In the genomic region with DNA sequence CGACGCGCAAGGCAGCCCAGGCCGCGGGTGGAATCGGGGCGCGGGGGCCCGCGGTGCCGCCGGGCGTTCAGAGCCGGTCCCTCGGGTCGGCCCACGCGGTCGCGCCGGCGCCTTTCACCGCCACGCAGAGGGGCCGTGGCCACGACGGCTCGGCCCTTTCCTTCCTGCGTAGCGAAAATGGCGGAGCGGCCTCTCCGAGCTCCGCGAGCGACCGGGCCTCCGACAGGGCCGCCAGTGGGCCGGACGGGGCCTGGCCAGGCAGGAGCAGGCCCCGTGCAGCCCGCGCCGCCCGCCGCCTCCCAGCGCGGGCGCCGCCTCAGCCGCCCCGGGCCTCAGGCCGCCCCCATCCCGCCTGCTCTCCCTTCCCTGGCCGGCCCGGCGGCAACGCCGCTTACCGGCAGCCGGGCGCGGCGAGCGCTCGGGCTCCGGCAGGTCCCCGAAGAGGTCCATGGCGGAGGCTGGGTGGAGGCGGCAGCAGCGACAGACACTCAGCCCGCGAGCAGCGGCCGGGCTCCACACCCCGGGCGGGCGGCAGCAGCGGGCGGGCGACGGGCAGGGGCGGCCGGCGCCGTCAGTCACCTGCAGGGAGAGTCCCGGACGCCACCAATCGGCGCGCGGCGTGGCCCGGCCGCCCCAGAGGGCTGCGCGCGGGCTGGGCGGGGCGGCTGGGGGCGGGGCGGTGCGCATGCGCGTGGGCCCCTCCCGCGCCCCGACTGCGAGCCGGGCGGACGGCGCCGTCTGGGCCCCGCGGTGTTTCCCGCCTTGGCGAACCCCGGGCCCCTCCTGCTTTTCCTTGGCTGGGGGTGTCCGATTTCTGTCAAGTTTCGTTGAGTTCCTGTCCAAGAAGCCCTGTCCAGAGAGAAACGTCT, we compare ENCODE assay signal across 1 cellular context.
TF ChIP-seq lines count a peak whose summit lies in the region.

Gene ILKAP, minus strand, starts transcription at position 592 of the 869 bp plus-strand sequence. Its CDS starts 142 bp downstream, at position 450.

TF ChIP-seq in HepG2, 621 proteins besides CTCF, POLR2A, EP300 and RAD21 (continued from another document and continues in another):
- TF ChIP-seq, protein P1, sequence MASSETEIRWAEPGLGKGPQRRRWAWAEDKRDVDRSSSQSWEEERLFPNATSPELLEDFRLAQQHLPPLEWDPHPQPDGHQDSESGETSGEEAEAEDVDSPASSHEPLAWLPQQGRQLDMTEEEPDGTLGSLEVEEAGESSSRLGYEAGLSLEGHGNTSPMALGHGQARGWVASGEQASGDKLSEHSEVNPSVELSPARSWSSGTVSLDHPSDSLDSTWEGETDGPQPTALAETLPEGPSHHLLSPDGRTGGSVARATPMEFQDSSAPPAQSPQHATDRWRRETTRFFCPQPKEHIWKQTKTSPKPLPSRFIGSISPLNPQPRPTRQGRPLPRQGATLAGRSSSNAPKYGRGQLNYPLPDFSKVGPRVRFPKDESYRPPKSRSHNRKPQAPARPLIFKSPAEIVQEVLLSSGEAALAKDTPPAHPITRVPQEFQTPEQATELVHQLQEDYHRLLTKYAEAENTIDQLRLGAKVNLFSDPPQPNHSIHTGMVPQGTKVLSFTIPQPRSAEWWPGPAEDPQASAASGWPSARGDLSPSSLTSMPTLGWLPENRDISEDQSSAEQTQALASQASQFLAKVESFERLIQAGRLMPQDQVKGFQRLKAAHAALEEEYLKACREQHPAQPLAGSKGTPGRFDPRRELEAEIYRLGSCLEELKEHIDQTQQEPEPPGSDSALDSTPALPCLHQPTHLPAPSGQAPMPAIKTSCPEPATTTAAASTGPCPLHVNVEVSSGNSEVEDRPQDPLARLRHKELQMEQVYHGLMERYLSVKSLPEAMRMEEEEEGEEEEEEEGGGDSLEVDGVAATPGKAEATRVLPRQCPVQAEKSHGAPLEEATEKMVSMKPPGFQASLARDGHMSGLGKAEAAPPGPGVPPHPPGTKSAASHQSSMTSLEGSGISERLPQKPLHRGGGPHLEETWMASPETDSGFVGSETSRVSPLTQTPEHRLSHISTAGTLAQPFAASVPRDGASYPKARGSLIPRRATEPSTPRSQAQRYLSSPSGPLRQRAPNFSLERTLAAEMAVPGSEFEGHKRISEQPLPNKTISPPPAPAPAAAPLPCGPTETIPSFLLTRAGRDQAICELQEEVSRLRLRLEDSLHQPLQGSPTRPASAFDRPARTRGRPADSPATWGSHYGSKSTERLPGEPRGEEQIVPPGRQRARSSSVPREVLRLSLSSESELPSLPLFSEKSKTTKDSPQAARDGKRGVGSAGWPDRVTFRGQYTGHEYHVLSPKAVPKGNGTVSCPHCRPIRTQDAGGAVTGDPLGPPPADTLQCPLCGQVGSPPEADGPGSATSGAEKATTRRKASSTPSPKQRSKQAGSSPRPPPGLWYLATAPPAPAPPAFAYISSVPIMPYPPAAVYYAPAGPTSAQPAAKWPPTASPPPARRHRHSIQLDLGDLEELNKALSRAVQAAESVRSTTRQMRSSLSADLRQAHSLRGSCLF (CRISPR knock-in tag; IDR thresholded peaks at IDR 0.05; ENCODE audit: borderline replicate concordance): no peak
- peak; percentile 85 for TF ChIP-seq TFDP1 (CRISPR knock-in tag; IDR thresholded peaks at IDR 0.05; ENCODE audit: borderline replicate concordance)
- peak; percentile 88 for TF ChIP-seq TFDP2 (CRISPR knock-in tag; IDR thresholded peaks at IDR 0.05)
- TF ChIP-seq, protein P2, sequence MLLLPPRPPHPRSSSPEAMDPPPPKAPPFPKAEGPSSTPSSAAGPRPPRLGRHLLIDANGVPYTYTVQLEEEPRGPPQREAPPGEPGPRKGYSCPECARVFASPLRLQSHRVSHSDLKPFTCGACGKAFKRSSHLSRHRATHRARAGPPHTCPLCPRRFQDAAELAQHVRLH (CRISPR knock-in tag; IDR thresholded peaks at IDR 0.05; ENCODE audit: borderline replicate concordance, low read depth): peak; percentile 32; the same call in 1 of the 2 replicates
- 0 out of 2 replicates have a peak, but pooled peaks have one; percentile 58 for TF ChIP-seq ZNF510 (CRISPR knock-in tag; IDR thresholded peaks at IDR 0.05; ENCODE audit: low read depth)
- peak; percentile 75; the same call in 1 of the 2 replicates for TF ChIP-seq REPIN1 (CRISPR knock-in tag; IDR thresholded peaks at IDR 0.05; ENCODE audit: borderline replicate concordance, low read depth)
- TF ChIP-seq, protein P3, sequence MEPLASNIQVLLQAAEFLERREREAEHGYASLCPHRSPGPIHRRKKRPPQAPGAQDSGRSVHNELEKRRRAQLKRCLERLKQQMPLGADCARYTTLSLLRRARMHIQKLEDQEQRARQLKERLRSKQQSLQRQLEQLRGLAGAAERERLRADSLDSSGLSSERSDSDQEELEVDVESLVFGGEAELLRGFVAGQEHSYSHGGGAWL (CRISPR knock-in tag; IDR thresholded peaks at IDR 0.05): 0 out of 2 replicates have a peak, but pooled peaks have one; percentile 15
- TF ChIP-seq MXD4 (CRISPR knock-in tag; IDR thresholded peaks at IDR 0.05): 0 out of 2 replicates have a peak, but pooled peaks have one; percentile 50
- no peak for TF ChIP-seq MAZ (IDR thresholded peaks at IDR 0.05; ENCODE audit: borderline replicate concordance, low read depth, low read length)
- TF ChIP-seq MAZ (CRISPR knock-in tag; IDR thresholded peaks at IDR 0.05; ENCODE audit: low read depth): peak; percentile 19; the same call in 1 of the 2 replicates
- 0 out of 2 replicates have a peak, but pooled peaks have one; percentile 58 for TF ChIP-seq ZNF737 (CRISPR knock-in tag; IDR thresholded peaks at IDR 0.05; ENCODE audit: borderline replicate concordance)
- TF ChIP-seq, protein P4, sequence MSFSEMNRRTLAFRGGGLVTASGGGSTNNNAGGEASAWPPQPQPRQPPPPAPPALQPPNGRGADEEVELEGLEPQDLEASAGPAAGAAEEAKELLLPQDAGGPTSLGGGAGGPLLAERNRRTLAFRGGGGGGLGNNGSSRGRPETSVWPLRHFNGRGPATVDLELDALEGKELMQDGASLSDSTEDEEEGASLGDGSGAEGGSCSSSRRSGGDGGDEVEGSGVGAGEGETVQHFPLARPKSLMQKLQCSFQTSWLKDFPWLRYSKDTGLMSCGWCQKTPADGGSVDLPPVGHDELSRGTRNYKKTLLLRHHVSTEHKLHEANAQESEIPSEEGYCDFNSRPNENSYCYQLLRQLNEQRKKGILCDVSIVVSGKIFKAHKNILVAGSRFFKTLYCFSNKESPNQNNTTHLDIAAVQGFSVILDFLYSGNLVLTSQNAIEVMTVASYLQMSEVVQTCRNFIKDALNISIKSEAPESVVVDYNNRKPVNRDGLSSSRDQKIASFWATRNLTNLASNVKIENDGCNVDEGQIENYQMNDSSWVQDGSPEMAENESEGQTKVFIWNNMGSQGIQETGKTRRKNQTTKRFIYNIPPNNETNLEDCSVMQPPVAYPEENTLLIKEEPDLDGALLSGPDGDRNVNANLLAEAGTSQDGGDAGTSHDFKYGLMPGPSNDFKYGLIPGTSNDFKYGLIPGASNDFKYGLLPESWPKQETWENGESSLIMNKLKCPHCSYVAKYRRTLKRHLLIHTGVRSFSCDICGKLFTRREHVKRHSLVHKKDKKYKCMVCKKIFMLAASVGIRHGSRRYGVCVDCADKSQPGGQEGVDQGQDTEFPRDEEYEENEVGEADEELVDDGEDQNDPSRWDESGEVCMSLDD (CRISPR knock-in tag; IDR thresholded peaks at IDR 0.05; ENCODE audit: borderline replicate concordance): peak; percentile 22; the same call in 1 of the 2 replicates
- TF ChIP-seq ZFP36 (IDR thresholded peaks at IDR 0.05; ENCODE audit: borderline replicate concordance, low read depth, low read length, partially characterized antibody): no peak
- TF ChIP-seq NFYB (CRISPR knock-in tag; IDR thresholded peaks at IDR 0.05): peak; percentile 55; the same call in 1 of the 2 replicates
- TF ChIP-seq RBFOX2 (IDR thresholded peaks at IDR 0.05; ENCODE audit: low read depth, low read length): peak; percentile 89
- 0 out of 2 replicates have a peak, but pooled peaks have one; percentile 26 for TF ChIP-seq RFXAP (CRISPR knock-in tag; IDR thresholded peaks at IDR 0.05; ENCODE audit: borderline replicate concordance)
- TF ChIP-seq ZNF274 (CRISPR knock-in tag; IDR thresholded peaks at IDR 0.05): peak; percentile 80; the same call in 1 of the 2 replicates
- TF ChIP-seq RORA (CRISPR knock-in tag; IDR thresholded peaks at IDR 0.05): no peak
- TF ChIP-seq HINFP (CRISPR knock-in tag; IDR thresholded peaks at IDR 0.05; ENCODE audit: low read depth): 0 out of 2 replicates have a peak, but pooled peaks have one; percentile 62
- 0 out of 2 replicates have a peak, but pooled peaks have one; percentile 79 for TF ChIP-seq ATF5 (CRISPR knock-in tag; IDR thresholded peaks at IDR 0.05; ENCODE audit: low read depth)
- peak; percentile 36 for TF ChIP-seq ASH2L (IDR thresholded peaks at IDR 0.05; ENCODE audit: insufficient read length, low read depth, low read length)
- 0 out of 2 replicates have a peak, but pooled peaks have one; percentile 41 for TF ChIP-seq ISX (CRISPR knock-in tag; conservative IDR thresholded peaks at IDR 0.05)
- peak; percentile 50 for TF ChIP-seq CCDC6 (CRISPR knock-in tag; IDR thresholded peaks at IDR 0.05)
- TF ChIP-seq THAP9 (CRISPR knock-in tag; IDR thresholded peaks at IDR 0.05; ENCODE audit: borderline replicate concordance): peak; percentile 78; the same call in 1 of the 2 replicates
